Comparison of ENCODE assay signal across 8 cellular contexts in genomic region chr13:24159921-24160324, GRCh38. TPM values are rescaled to one million over a fixed set of nuclear protein-coding genes. Genes with fewer than 3 reads are reported as not detected.
DNase-seq lines count a peak whose midpoint lies in the region; ATAC-seq, FAIRE-seq and TF ChIP-seq lines count a peak whose summit lies in the region.

No MANE protein-coding gene starts in this region.

- H3K9me3 Mint-ChIP-seq in activated CD4-positive, alpha-beta T cell treated with anti-CD3 and anti-CD28 coated beads, Interleukin-2, amount 10 ng/mL, durations not matched to agents 7 days and 5 days: no peaks in the 10 kb centered on the region
- no peaks in the 10 kb centered on the region for H3K9me3 Mint-ChIP-seq in activated T-helper 17 cell treated with anti-CD3 and anti-CD28 coated beads, Interleukin-2, amount 50 U/mL, for 72 hours

- H3K36me3 ChIP-seq in keratinocyte (ENCODE audit: control insufficient read depth in 2 of 2, extremely low read depth in 1 of 2, insufficient read depth in 2 of 2, low read length in 2 of 2) (no peaks in the 10 kb centered on the region), suprapubic skin (no peaks in the 10 kb centered on the region)

- TF ChIP-seq EP300 in suprapubic skin (IDR thresholded peaks at IDR 0.05): no peak

- H3K27ac Mint-ChIP-seq in activated CD4-positive, alpha-beta T cell treated with anti-CD3 and anti-CD28 coated beads, Interleukin-2, amount 10 ng/mL, durations not matched to agents 7 days and 5 days: peak overlapping the region; percentile 80
- H3K27ac Mint-ChIP-seq in activated T-helper 17 cell treated with anti-CD3 and anti-CD28 coated beads, Interleukin-2, amount 50 U/mL, for 72 hours: no peak overlapping the region

- no peaks in the 10 kb centered on the region for H4K20me1 ChIP-seq in keratinocyte (ENCODE audit: control insufficient read depth, extremely low read depth, insufficient read depth, low read length)

- H3K27me3 Mint-ChIP-seq in activated CD4-positive, alpha-beta T cell treated with anti-CD3 and anti-CD28 coated beads, Interleukin-2, amount 10 ng/mL, durations not matched to agents 7 days and 5 days: peaks cover 9% of the 10 kb centered on the region
- H3K27me3 Mint-ChIP-seq in activated T-helper 17 cell treated with anti-CD3 and anti-CD28 coated beads, Interleukin-2, amount 50 U/mL, for 72 hours: peaks cover 10% of the 10 kb centered on the region

- CTCF ChIA-PET in activated CD4-positive, alpha-beta T cell treated with anti-CD3 and anti-CD28 coated beads, Interleukin-2, amount 10 ng/mL, durations not matched to agents 7 days and 5 days (lab: Charles Lee): interaction anchor here (1.2 kb wide), 1 partner anchor 69 kb away, joined by 3 read pairs; no protein-coding TSS in a partner anchor

- H3K9me3 ChIP-seq in keratinocyte (ENCODE audit: control insufficient read depth, low read depth, low read length): no peaks in the 10 kb centered on the region
- no peaks in the 10 kb centered on the region for H3K9me3 ChIP-seq in suprapubic skin

- no peak for ATAC-seq in activated T-helper 17 cell treated with anti-CD3 and anti-CD28 coated beads, Interleukin-2, amount 50 U/mL, for 72 hours (replicated peaks)
- ATAC-seq in GM19397 (IDR thresholded peaks at IDR 0.05; ENCODE audit: unreplicated experiment) (no peak), HG03280 (IDR thresholded peaks at IDR 0.05; ENCODE audit: unreplicated experiment) (no peak)

- POLR2A ChIA-PET in activated CD4-positive, alpha-beta T cell treated with anti-CD3 and anti-CD28 coated beads, Interleukin-2, amount 10 ng/mL, durations not matched to agents 7 days and 5 days (lab: Charles Lee): no interaction called here

- 32% methylated on average over 9 of the region's 9 CpGs for WGBS in suprapubic skin

- H3K9me1 ChIP-seq in keratinocyte (ENCODE audit: control insufficient read depth, extremely low read depth, insufficient read depth, low read length): no peaks in the 10 kb centered on the region

- H3K27ac ChIP-seq in keratinocyte (ENCODE audit: control insufficient read depth, insufficient read depth, low read length): no peak overlapping the region
- peak overlapping the region; percentile 83 for H3K27ac ChIP-seq in suprapubic skin

- H3K9ac ChIP-seq in keratinocyte (ENCODE audit: control insufficient read depth, extremely low read depth, insufficient read depth, low read length): peak overlapping the region; percentile 44

- no peak for DNase-seq in activated CD4-positive, alpha-beta T cell treated with anti-CD3 and anti-CD28 coated beads, Interleukin-2, amount 10 ng/mL, durations not matched to agents 7 days and 5 days
- DNase-seq in activated CD4-positive, alpha-beta T cell treated with anti-CD3 and anti-CD28 coated beads, Interleukin-2, amount 50 U/mL, for 48 hours: no peak
- DNase-seq in keratinocyte (ENCODE audit: low read depth, low spot score) (no peak), suprapubic skin (ENCODE audit: low spot score in 2 of 2) (no peak), HTR-8/SVneo (ENCODE audit: insufficient read length, low spot score) (no peak)

- dilution Hi-C loops in keratinocyte (cut with MboI; ENCODE audit: extremely low pct_ligation_motif_present, low sequenced_read_pairs): no loop called here

- peaks cover 3% of the 10 kb centered on the region for H3K36me3 Mint-ChIP-seq in activated CD4-positive, alpha-beta T cell treated with anti-CD3 and anti-CD28 coated beads, Interleukin-2, amount 10 ng/mL, durations not matched to agents 7 days and 5 days (ENCODE audit: low read depth)
- H3K36me3 Mint-ChIP-seq in activated T-helper 17 cell treated with anti-CD3 and anti-CD28 coated beads, Interleukin-2, amount 50 U/mL, for 72 hours (ENCODE audit: low read depth): no peaks in the 10 kb centered on the region

- H3K27me3 ChIP-seq in keratinocyte (ENCODE audit: control insufficient read depth, extremely low read depth, insufficient read depth, low read length) (peaks cover 14% of the 10 kb centered on the region), suprapubic skin (no peaks in the 10 kb centered on the region)

- H3K4me2 ChIP-seq in keratinocyte (ENCODE audit: control insufficient read depth, extremely low read depth, insufficient read depth, low read depth, low read length): peak overlapping the region; percentile 94

- peak overlapping the region; percentile 43 to 78 (median 49) for H3K4me3 ChIP-seq in keratinocyte (ENCODE audit: control insufficient read depth in 2 of 3, extremely low read depth in 1 of 3, insufficient read depth in 2 of 3, low read depth in 1 of 3, low read length in 3 of 3)
- H3K4me3 ChIP-seq in suprapubic skin: peak overlapping the region; percentile 70

- H3K4me1 Mint-ChIP-seq in activated CD4-positive, alpha-beta T cell treated with anti-CD3 and anti-CD28 coated beads, Interleukin-2, amount 10 ng/mL, durations not matched to agents 7 days and 5 days: peaks cover 21% of the 10 kb centered on the region
- no peaks in the 10 kb centered on the region for H3K4me1 Mint-ChIP-seq in activated T-helper 17 cell treated with anti-CD3 and anti-CD28 coated beads, Interleukin-2, amount 50 U/mL, for 72 hours

- no peak for FAIRE-seq in keratinocyte (lab: Jason Lieb, UNC)
- no peak for FAIRE-seq in HTR-8/SVneo (lab: Jason Lieb, UNC)

- peak overlapping the region; percentile 82 for H3K4me3 Mint-ChIP-seq in activated CD4-positive, alpha-beta T cell treated with anti-CD3 and anti-CD28 coated beads, Interleukin-2, amount 10 ng/mL, durations not matched to agents 7 days and 5 days
- peak overlapping the region; percentile 78 for H3K4me3 Mint-ChIP-seq in activated T-helper 17 cell treated with anti-CD3 and anti-CD28 coated beads, Interleukin-2, amount 50 U/mL, for 72 hours

- TF ChIP-seq POLR2A in suprapubic skin (IDR thresholded peaks at IDR 0.05): no peak

- TF ChIP-seq CTCF in keratinocyte (optimal IDR thresholded peaks at IDR 0.05 in 1 of 3, IDR thresholded peaks at IDR 0.05 in 1 of 3, conservative IDR thresholded peaks at IDR 0.05 in 1 of 3; ENCODE audit: extremely low read depth in 1 of 3, insufficient read depth in 2 of 3, low read length in 3 of 3): no peak
- no peak for TF ChIP-seq CTCF in suprapubic skin (IDR thresholded peaks at IDR 0.05)

- peak overlapping the region; percentile 71 for H2AFZ ChIP-seq in keratinocyte (ENCODE audit: control insufficient read depth, low read length)

- H3K4me1 ChIP-seq in keratinocyte (ENCODE audit: control insufficient read depth, extremely low read depth, insufficient read depth, low read length): peaks cover 14% of the 10 kb centered on the region
- H3K4me1 ChIP-seq in suprapubic skin: peaks cover 28% of the 10 kb centered on the region

- H3K79me2 ChIP-seq in keratinocyte (ENCODE audit: control insufficient read depth, insufficient read depth, low read length): no peaks in the 10 kb centered on the region

RNA-seq across cellular contexts. Expression of gene SPATA13, which starts 0.6 kb away (rescaled TPM):
- 10 to 100 TPM; 68.4 to 72.6 TPM for total RNA-seq in activated CD4-positive, alpha-beta T cell treated with anti-CD3 and anti-CD28 coated beads, Interleukin-2, amount 10 ng/mL, durations not matched to agents 7 days and 5 days
- 10 to 100 TPM; 43.1 to 56.5 TPM for total RNA-seq in activated T-helper 17 cell treated with anti-CD3 and anti-CD28 coated beads, Interleukin-2, amount 50 U/mL, for 72 hours
- 0.23 to 1.2 TPM (median 0.49 TPM) in 3 replicates for polyA plus RNA-seq in keratinocyte
- polyA plus RNA-seq in keratinocyte (2011; ENCODE audit: low read depth): 0.51 TPM
- 0.19 and 0.55 TPM in 2 replicates for polyA plus RNA-seq in keratinocyte (2011; cell fraction: cytosol; rRNA removed)
- polyA plus RNA-seq in keratinocyte (2011; cell fraction: nucleus; rRNA removed): 0.76 and 1.4 TPM in 2 replicates
- 0.56 and 0.74 TPM in 2 replicates for polyA plus RNA-seq in keratinocyte (2012; ENCODE audit: low replicate concordance)
- polyA minus RNA-seq in keratinocyte: 1.1 to 1.4 TPM (median 1.3 TPM) in 3 replicates
- 1.3 TPM for polyA minus RNA-seq in keratinocyte (2011; cell fraction: cytosol; rRNA and poly(A)+ RNA removed)
- 0.53 and 2.5 TPM in 2 replicates for polyA minus RNA-seq in keratinocyte (2011; cell fraction: nucleus; rRNA and poly(A)+ RNA removed)
- 10 to 100 TPM; 26.5 to 64.2 (median 31.6) TPM for total RNA-seq in suprapubic skin
